In genomic region chr1:12208271-12208670, GRCh38 we compare ENCODE assay signal across 12 cellular contexts. TPM values are rescaled to one million over a fixed set of nuclear protein-coding genes. Genes with fewer than 3 reads are reported as not detected.
DNase-seq lines count a peak whose midpoint lies in the region; ATAC-seq and TF ChIP-seq lines count a peak whose summit lies in the region.
"Had no signal": no experiment of that assay in that cellular context is flagged by ENCODE, and none has a peak within 500 bp of the region (broad histone marks: within the 10 kb centered on the region; RNA-seq: fewer than 3 reads in every experiment).

No MANE protein-coding gene starts in this region.

- H3K4me1 Mint-ChIP-seq in activated T-helper 1 cell treated with anti-CD3 and anti-CD28 coated beads, Interleukin-12 subunit alpha, Interleukin-12 subunit beta, Interleukin-2, Interleukin-4 antibody, amounts not matched to agents 30 ng/mL and 10 ng/mL and 1 ng/mL, durations not matched to agents 14 hours and 24 hours and 36 hours (ENCODE audit: low read depth) = peaks cover 47% of the 10 kb centered on the region
- peaks cover 46 to 65% (median 52%) of the 10 kb centered on the region in 3 donors for H3K4me1 Mint-ChIP-seq in naive B cell
- H3K4me1 Mint-ChIP-seq in endodermal cell = no peaks in the 10 kb centered on the region

- H3K27ac Mint-ChIP-seq in activated T-helper 1 cell treated with anti-CD3 and anti-CD28 coated beads, Interleukin-12 subunit alpha, Interleukin-12 subunit beta, Interleukin-2, Interleukin-4 antibody, amounts not matched to agents 30 ng/mL and 10 ng/mL and 1 ng/mL, durations not matched to agents 14 hours and 24 hours and 36 hours = peak overlapping the region; percentile 79
- H3K27ac Mint-ChIP-seq in naive B cell (peak overlapping the region in 4 of 6 donors; percentile 5 to 89 (median 44)), endodermal cell (no peak overlapping the region)

- no peaks in the 10 kb centered on the region for H3K9me2 ChIP-seq in PC-9 (ENCODE audit: insufficient read depth)

- H3K9ac ChIP-seq in endodermal cell (ENCODE audit: extremely low read depth, low read length, poor library complexity, severe bottlenecking) = no peak overlapping the region

- H3K4me1 ChIP-seq in right cardiac atrium (ENCODE audit: control insufficient read depth, insufficient read depth, low read length) = peaks cover 2% of the 10 kb centered on the region
- peaks cover 0 to 8% of the 10 kb centered on the region in 2 donors for H3K4me1 ChIP-seq in right atrium auricular region
- H3K4me1 ChIP-seq in endodermal cell (ENCODE audit: control insufficient read depth, insufficient read depth, low read length) = no peaks in the 10 kb centered on the region
- H3K4me1 ChIP-seq in PC-9 (replicated peaks; ENCODE audit: insufficient read depth) = no peaks in the 10 kb centered on the region
- H3K4me1 ChIP-seq: foreskin keratinocyte, prostate gland, SJCRH30 had no signal

- no peaks in the 10 kb centered on the region for H3K79me2 ChIP-seq in PC-9 (ENCODE audit: low read depth)

- H3K27me3 ChIP-seq in right cardiac atrium (ENCODE audit: control insufficient read depth, insufficient read depth) (no peaks in the 10 kb centered on the region), right atrium auricular region (no peaks in the 10 kb centered on the region), endodermal cell (ENCODE audit: control insufficient read depth, insufficient read depth, low read length, poor library complexity, severe bottlenecking) (no peaks in the 10 kb centered on the region), PC-9 (ENCODE audit: insufficient read depth, low read depth) (no peaks in the 10 kb centered on the region)
- H3K27me3 ChIP-seq: SJCRH30, transverse colon had no signal

- intact Hi-C loops in right cardiac atrium (cut with DNase I) = loop anchor here in 1 of 4 donors (2.0 kb wide), 1 partner anchor 83 kb away; no protein-coding TSS in a partner anchor
- intact Hi-C loops in activated T-helper 1 cell treated with anti-CD3 and anti-CD28 coated beads, Interleukin-12 subunit alpha, Interleukin-12 subunit beta, Interleukin-2, Interleukin-4 antibody, amounts not matched to agents 30 ng/mL and 10 ng/mL and 1 ng/mL, durations not matched to agents 14 hours and 24 hours and 36 hours (cut with micrococcal nuclease) = no loop called here
- intact Hi-C loops in PC-9 (cut with micrococcal nuclease; ENCODE audit: unreplicated experiment) = loop anchor here (10.0 kb wide), 1 partner anchor 373 kb away; no protein-coding TSS in a partner anchor

- peak; percentile 9 to 11 for ATAC-seq in right cardiac atrium
- no peak for ATAC-seq in naive B cell (ENCODE audit: low read depth in 2 of 2)
- no peak for ATAC-seq in GM21447 (IDR thresholded peaks at IDR 0.05; ENCODE audit: unreplicated experiment)
- ATAC-seq in GM18867 (IDR thresholded peaks at IDR 0.05; ENCODE audit: unreplicated experiment) = no peak

- CTCF ChIA-PET in PC-9 (lab: Charles Lee) = interaction anchor here (0.7 kb wide), 1 partner anchor 19 kb away, joined by 3 read pairs; no protein-coding TSS in a partner anchor

- peaks cover 30% of the 10 kb centered on the region for H3K36me3 Mint-ChIP-seq in activated T-helper 1 cell treated with anti-CD3 and anti-CD28 coated beads, Interleukin-12 subunit alpha, Interleukin-12 subunit beta, Interleukin-2, Interleukin-4 antibody, amounts not matched to agents 30 ng/mL and 10 ng/mL and 1 ng/mL, durations not matched to agents 14 hours and 24 hours and 36 hours (ENCODE audit: low read depth)
- H3K36me3 Mint-ChIP-seq in naive B cell = peaks cover 0 to 15% of the 10 kb centered on the region in 2 donors
- no peaks in the 10 kb centered on the region for H3K36me3 Mint-ChIP-seq in endodermal cell (ENCODE audit: low read depth)

- H3K36me3 ChIP-seq in right atrium auricular region (peaks cover 3% of the 10 kb centered on the region), endodermal cell (ENCODE audit: control insufficient read depth, insufficient read depth, low read length) (no peaks in the 10 kb centered on the region), PC-9 (ENCODE audit: low read depth) (no peaks in the 10 kb centered on the region)
- H3K36me3 ChIP-seq: prostate gland, SJCRH30 had no signal

- no peaks in the 10 kb centered on the region for H3F3A ChIP-seq in PC-9 (ENCODE audit: insufficient read depth, low read depth)

- 57% methylated on average over 6 of the region's 6 CpGs for WGBS in right cardiac atrium
- WGBS in endodermal cell (ENCODE audit: insufficient coverage in 1 of 2, insufficient read length in 1 of 2), 2 experiments = 84% methylated on average over 6 of the region's 6 CpGs; no CpG with 5 or more reads in 1 of the 2 experiments

- H3K4me3 ChIP-seq in right cardiac atrium (ENCODE audit: low read length) = no peak overlapping the region
- no peak overlapping the region for H3K4me3 ChIP-seq in right atrium auricular region
- no peak overlapping the region for H3K4me3 ChIP-seq in endodermal cell (ENCODE audit: low read length)
- H3K4me3 ChIP-seq in PC-9 = no peak overlapping the region
- H3K4me3 ChIP-seq: prostate gland, SJCRH30, transverse colon had no signal

- no peaks in the 10 kb centered on the region for H3K9me3 Mint-ChIP-seq in activated T-helper 1 cell treated with anti-CD3 and anti-CD28 coated beads, Interleukin-12 subunit alpha, Interleukin-12 subunit beta, Interleukin-2, Interleukin-4 antibody, amounts not matched to agents 30 ng/mL and 10 ng/mL and 1 ng/mL, durations not matched to agents 14 hours and 24 hours and 36 hours
- H3K9me3 Mint-ChIP-seq in naive B cell (no peaks in the 10 kb centered on the region), endodermal cell (no peaks in the 10 kb centered on the region)

- peak in 1 of 3 donors; percentile 9 for DNase-seq in right cardiac atrium
- no peak for DNase-seq in right atrium auricular region (ENCODE audit: low spot score)
- DNase-seq in activated T-helper 1 cell treated with anti-CD3 and anti-CD28 coated beads, Interleukin-12 subunit alpha, Interleukin-12 subunit beta, Interleukin-2, Interleukin-4 antibody, amounts not matched to agents 30 ng/mL and 10 ng/mL and 1 ng/mL, durations not matched to agents 14 hours and 24 hours and 36 hours (ENCODE audit: low spot score) = no peak
- DNase-seq in naive B cell = no peak
- DNase-seq in endodermal cell = no peak
- no peak for DNase-seq in PC-9

- no peak overlapping the region for H3K4me3 Mint-ChIP-seq in activated T-helper 1 cell treated with anti-CD3 and anti-CD28 coated beads, Interleukin-12 subunit alpha, Interleukin-12 subunit beta, Interleukin-2, Interleukin-4 antibody, amounts not matched to agents 30 ng/mL and 10 ng/mL and 1 ng/mL, durations not matched to agents 14 hours and 24 hours and 36 hours
- H3K4me3 Mint-ChIP-seq in naive B cell (peak overlapping the region in 1 of 8 donors; percentile 77), endodermal cell (no peak overlapping the region)

- no peak overlapping the region for H3K27ac ChIP-seq in right cardiac atrium (ENCODE audit: low read length)
- no peak overlapping the region for H3K27ac ChIP-seq in right atrium auricular region
- H3K27ac ChIP-seq in endodermal cell (ENCODE audit: low read depth, low read length) = no peak overlapping the region
- H3K27ac ChIP-seq in PC-9 = no peak overlapping the region
- H3K27ac ChIP-seq: foreskin keratinocyte, prostate gland, SJCRH30, transverse colon had no signal

- peaks cover 2% of the 10 kb centered on the region for H3K27me3 Mint-ChIP-seq in activated T-helper 1 cell treated with anti-CD3 and anti-CD28 coated beads, Interleukin-12 subunit alpha, Interleukin-12 subunit beta, Interleukin-2, Interleukin-4 antibody, amounts not matched to agents 30 ng/mL and 10 ng/mL and 1 ng/mL, durations not matched to agents 14 hours and 24 hours and 36 hours (ENCODE audit: insufficient read depth)
- H3K27me3 Mint-ChIP-seq in naive B cell = peaks cover 0 to 2% (median 0%) of the 10 kb centered on the region in 3 donors
- peaks cover 2% of the 10 kb centered on the region for H3K27me3 Mint-ChIP-seq in endodermal cell (ENCODE audit: insufficient read depth)

- no peak overlapping the region for H3K4me2 ChIP-seq in PC-9

- no peak overlapping the region for H2AFZ ChIP-seq in PC-9

- H4K20me1 ChIP-seq in PC-9 (ENCODE audit: insufficient read depth) = no peaks in the 10 kb centered on the region

- no TSS peak for BruUV-seq in PC-9 (replicated peaks; lab: Mats Ljungman, UMichigan)

- TF ChIP-seq CTCF in right atrium auricular region (IDR thresholded peaks at IDR 0.05) = no peak
- no peak for TF ChIP-seq CTCF in endodermal cell (conservative IDR thresholded peaks at IDR 0.05)
- TF ChIP-seq CTCF in PC-9 (conservative IDR thresholded peaks at IDR 0.05) = no peak

- H3K9me3 ChIP-seq in right cardiac atrium (ENCODE audit: control insufficient read depth, low read length) (no peaks in the 10 kb centered on the region), right atrium auricular region (no peaks in the 10 kb centered on the region), endodermal cell (ENCODE audit: control insufficient read depth, low read length) (no peaks in the 10 kb centered on the region), PC-9 (ENCODE audit: insufficient read depth, low read depth) (no peaks in the 10 kb centered on the region)
- H3K9me3 ChIP-seq: prostate gland, SJCRH30, transverse colon had no signal

- POLR2A ChIA-PET in PC-9 (lab: Charles Lee; ENCODE audit: unreplicated experiment) = no interaction called here

RNA-seq across cellular contexts. Expression of gene VPS13D, which starts 21.6 kb away (rescaled TPM):
- 10 to 100 TPM; 45.9 to 56.4 (median 55.2) TPM for total RNA-seq in right cardiac atrium
- 25.8 TPM for polyA plus RNA-seq in right cardiac atrium
- total RNA-seq in right atrium auricular region = 10 to 100 TPM; 48.1 to 65.2 TPM
- 33.6 and 35.7 TPM in 2 replicates for total RNA-seq in activated T-helper 1 cell treated with anti-CD3 and anti-CD28 coated beads, Interleukin-12 subunit alpha, Interleukin-12 subunit beta, Interleukin-2, Interleukin-4 antibody, amounts not matched to agents 30 ng/mL and 10 ng/mL and 1 ng/mL, durations not matched to agents 14 hours and 24 hours and 36 hours
- 10 to 100 TPM in 4 of 6 donors, 1 to 10 TPM in 2; 7.6 to 14.6 (median 11.8) TPM for polyA plus RNA-seq in naive B cell (ENCODE audit: low read depth in 6 of 6)
- 10 to 100 TPM; 32.5 to 36.7 TPM for total RNA-seq in endodermal cell
- 9.6 TPM for polyA plus RNA-seq in endodermal cell (2013, experiment 1 of 2)
- 9.8 TPM for polyA plus RNA-seq in endodermal cell (2013, experiment 2 of 2)
- total RNA-seq in PC-9 (2021) = 31.1 and 36.2 TPM in 2 replicates

RNA-seq across cellular contexts. Expression of gene TNFRSF1B, which starts 41.5 kb away (rescaled TPM):
- total RNA-seq in right cardiac atrium = 10 to 100 TPM; 17.9 to 25.4 (median 20.8) TPM
- 11.6 TPM for polyA plus RNA-seq in right cardiac atrium
- 10 to 100 TPM; 17.0 to 25.6 TPM for total RNA-seq in right atrium auricular region
- total RNA-seq in activated T-helper 1 cell treated with anti-CD3 and anti-CD28 coated beads, Interleukin-12 subunit alpha, Interleukin-12 subunit beta, Interleukin-2, Interleukin-4 antibody, amounts not matched to agents 30 ng/mL and 10 ng/mL and 1 ng/mL, durations not matched to agents 14 hours and 24 hours and 36 hours = 211 and 213 TPM in 2 replicates
- 10 to 100 TPM; 29.0 to 54.0 (median 42.7) TPM for polyA plus RNA-seq in naive B cell (ENCODE audit: low read depth in 6 of 6)
- total RNA-seq in endodermal cell = under 1 TPM; 0.24 to 0.40 TPM
- 1.7 TPM for polyA plus RNA-seq in endodermal cell (2013, experiment 1 of 2)
- polyA plus RNA-seq in endodermal cell (2013, experiment 2 of 2) = 0.95 TPM
- 2.7 and 3.3 TPM in 2 replicates for total RNA-seq in PC-9 (2021)

Comparison
In these comparisons a context has a peak if more than half of its experiments do, and no peak if none do; other contexts are left out.
1. ATAC-seq: peak in right cardiac atrium (2 of 2); none in naive B cell (0 of 2), GM21447 (single experiment) and GM18867 (single experiment).